In the genomic region with DNA sequence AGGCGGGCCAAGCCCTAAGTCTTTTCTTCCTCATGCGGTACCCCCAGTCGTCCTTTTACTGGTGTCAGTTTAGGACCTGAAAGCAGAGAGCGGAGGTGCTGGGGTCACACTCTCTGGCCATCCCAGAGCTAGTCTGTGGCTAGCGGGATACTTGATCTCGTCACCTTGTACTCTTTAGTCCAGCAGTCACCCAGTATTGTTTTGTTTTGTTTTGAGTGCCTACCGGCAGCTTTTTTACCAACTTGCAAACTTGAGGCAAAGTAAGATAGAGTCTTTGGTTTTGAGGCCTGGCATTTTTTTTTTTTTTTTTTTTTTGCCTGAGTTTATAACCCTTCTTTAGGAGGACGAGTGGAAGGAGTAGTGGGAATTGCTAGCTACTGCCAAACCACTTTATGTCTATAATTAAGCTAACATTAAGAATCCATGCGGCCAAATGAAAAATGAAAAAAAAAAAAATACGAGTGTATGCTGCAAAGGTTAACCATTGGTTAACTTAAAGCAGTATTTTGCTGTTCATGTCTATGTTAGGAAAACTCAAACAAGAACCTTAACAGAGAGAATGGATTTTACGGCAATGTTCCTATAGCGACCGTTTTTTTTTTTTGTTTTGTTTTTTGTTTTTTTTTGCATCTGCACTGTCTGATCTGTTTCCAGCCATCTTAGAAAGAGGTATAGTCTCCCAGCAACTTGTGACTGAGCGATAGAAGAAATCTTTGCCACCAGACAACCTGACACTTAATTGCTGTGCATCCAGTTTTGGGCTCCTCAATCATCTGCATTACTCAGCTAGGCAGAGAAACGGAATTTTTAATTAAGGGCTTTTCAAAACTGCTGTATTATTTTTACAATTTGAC, we compare ENCODE assay signal across 8 cellular contexts. TPM values are rescaled to one million over a fixed set of nuclear protein-coding genes. Genes with fewer than 3 reads are reported as not detected.
DNase-seq lines count a peak whose midpoint lies in the region; ATAC-seq and TF ChIP-seq lines count a peak whose summit lies in the region.

No MANE protein-coding gene starts in this region.

- no peak for ATAC-seq in HG03442 (IDR thresholded peaks at IDR 0.05; ENCODE audit: unreplicated experiment)

- H3K9me3 ChIP-seq in mesodermal cell (ENCODE audit: control insufficient read depth, low read length), result no peaks in the 10 kb centered on the region

- WGBS in mesodermal cell (ENCODE audit: insufficient coverage in 2 of 2), 2 experiments, result 2 to 8% methylated on average over 5 to 7 of the region's 15 CpGs

- H3K27ac ChIP-seq in coronary artery, result peak overlapping the region; percentile 94 to 98
- peak overlapping the region; percentile 96 for H3K27ac ChIP-seq in mesodermal cell (ENCODE audit: low read depth, low read length, severe bottlenecking)

- DNase-seq in H7, result no peak
- DNase-seq in NCI-H2171 treated with DMSO at 0.1 percent for 48 hours (lab: John Stamatoyannopoulos, UW), result peak; percentile 63
- no peak for DNase-seq in coronary artery (ENCODE audit: low spot score)
- no peak for DNase-seq in activated effector memory CD4-positive, alpha-beta T cell treated with Interleukin-2 at 50 U/mL for 16 hours
- DNase-seq in activated CD8-positive, alpha-beta memory T cell treated with anti-CD3 and anti-CD28 coated beads, Interleukin-2, amount 50 U/mL, for 48 hours, result no peak

- no peaks in the 10 kb centered on the region for H3K27me3 ChIP-seq in H7 (ENCODE audit: control insufficient read depth, insufficient read depth, low read length)

- H3K4me3 ChIP-seq in GM08714 (ENCODE audit: low read length) (peak overlapping the region; percentile 92), H7 (ENCODE audit: insufficient read depth, low read depth, low read length) (peak overlapping the region; percentile 98), coronary artery (peak overlapping the region; percentile 93), mesodermal cell (ENCODE audit: extremely low read depth, insufficient read depth, low read length, poor library complexity, severe bottlenecking) (peak overlapping the region; percentile 86)

- peaks cover 20% of the 10 kb centered on the region for H3K4me1 ChIP-seq in mesodermal cell (ENCODE audit: control insufficient read depth, insufficient read depth, low read length, poor library complexity, severe bottlenecking)

- H3K36me3 ChIP-seq in H7 (replicated peaks; ENCODE audit: control insufficient read depth, insufficient read depth, low read length) (no peaks in the 10 kb centered on the region), mesodermal cell (ENCODE audit: control insufficient read depth, insufficient read depth, low read length) (peaks cover 9% of the 10 kb centered on the region)

- TF ChIP-seq CTCF in coronary artery (IDR thresholded peaks at IDR 0.05), result no peak

RNA-seq across cellular contexts. Expression of gene FAM217A, which starts 56.8 kb away (rescaled TPM):
- not detected in 2 replicates for total RNA-seq in H7 (2014; rRNA removed; shearing (Covaris generic))
- not detected for polyA plus RNA-seq in mesodermal cell (2013, experiment 1 of 2)
- not detected for polyA plus RNA-seq in mesodermal cell (2013, experiment 2 of 2)
